In genomic region chr5:53472279-53472678, GRCh38 we compare ENCODE assay signal across 30 cellular contexts. TPM values are rescaled to one million over a fixed set of nuclear protein-coding genes. Genes with fewer than 3 reads are reported as not detected.
"Had no signal": no experiment of that assay in that cellular context is flagged by ENCODE, and none has a peak within 500 bp of the region (broad histone marks: within the 10 kb centered on the region; RNA-seq: fewer than 3 reads in every experiment).

No MANE protein-coding gene starts in this region.

- H3K9me3 Mint-ChIP-seq: activated B cell treated with CpG ODN at 0.5 μM for 24 hours; activated CD4-positive, alpha-beta T cell treated with anti-CD3 and anti-CD28 coated beads, Interleukin-2, amount 10 ng/mL, durations not matched to agents 24 days and 14 days; activated naive CD4-positive, alpha-beta T cell treated with anti-CD3 and anti-CD28 coated beads, Interleukin-2, amount 50 U/mL, for 24 hours; activated T-cell treated with anti-CD3 and anti-CD28 coated beads, Interleukin-2, amount 50 U/mL, for 24 hours; activated T-helper 1 cell treated with anti-CD3 and anti-CD28 coated beads, Interleukin-12 subunit alpha, Interleukin-12 subunit beta, Interleukin-2, Interleukin-4 antibody, amounts not matched to agents 30 ng/mL and 10 ng/mL and 1 ng/mL, durations not matched to agents 14 hours and 24 hours and 36 hours had no signal

- H3K4me1 Mint-ChIP-seq: activated B cell treated with CpG ODN at 0.5 μM for 24 hours; activated CD4-positive, alpha-beta T cell treated with anti-CD3 and anti-CD28 coated beads, Interleukin-2, amount 10 ng/mL, durations not matched to agents 24 days and 14 days; activated CD8-positive, alpha-beta memory T cell treated with anti-CD3 and anti-CD28 coated beads, Interleukin-2, amount 10 ng/mL, durations not matched to agents 7 days and 5 days; activated naive CD4-positive, alpha-beta T cell treated with anti-CD3 and anti-CD28 coated beads, Interleukin-2, amount 50 U/mL, for 24 hours; T-helper 17 cell had no signal

- H3K4me3 Mint-ChIP-seq: activated B cell treated with CpG ODN at 0.5 μM for 24 hours; activated CD4-positive, alpha-beta T cell treated with anti-CD3 and anti-CD28 coated beads, Interleukin-2, amount 10 ng/mL, durations not matched to agents 24 days and 14 days; activated CD8-positive, alpha-beta memory T cell treated with anti-CD3 and anti-CD28 coated beads, Interleukin-2, amount 10 ng/mL, durations not matched to agents 7 days and 5 days; activated naive CD4-positive, alpha-beta T cell treated with anti-CD3 and anti-CD28 coated beads, Interleukin-2, amount 50 U/mL, for 24 hours; activated T-cell treated with anti-CD3 and anti-CD28 coated beads, Interleukin-2, amount 50 U/mL, for 24 hours; activated T-helper 1 cell treated with anti-CD3 and anti-CD28 coated beads, Interleukin-12 subunit alpha, Interleukin-12 subunit beta, Interleukin-2, Interleukin-4 antibody, amounts not matched to agents 30 ng/mL and 10 ng/mL and 1 ng/mL, durations not matched to agents 14 hours and 24 hours and 36 hours; T-helper 17 cell had no signal

- ATAC-seq: activated CD8-positive, alpha-beta memory T cell treated with anti-CD3 and anti-CD28 coated beads, Interleukin-2, amount 10 ng/mL, durations not matched to agents 7 days and 5 days; body of pancreas; T-helper 17 cell had no signal

- DNase-seq: activated B cell treated with CpG ODN at 0.5 μM for 24 hours; activated CD4-positive, alpha-beta T cell treated with anti-CD3 and anti-CD28 coated beads for 1 hour; activated CD4-positive, alpha-beta T cell treated with anti-CD3 and anti-CD28 coated beads, Interleukin-2, amount 10 ng/mL, durations not matched to agents 24 days and 14 days; activated CD4-positive, alpha-beta T cell treated with anti-CD3 and anti-CD28 coated beads, Interleukin-2, amount 50 U/mL, for 48 hours; activated CD8-positive, alpha-beta memory T cell treated with anti-CD3 and anti-CD28 coated beads, Interleukin-2, amount 10 ng/mL, durations not matched to agents 7 days and 5 days; activated effector memory CD4-positive, alpha-beta T cell treated with Interleukin-2 at 50 U/mL for 16 hours; activated naive CD4-positive, alpha-beta T cell; activated T-cell treated with anti-CD3 and anti-CD28 coated beads, Interleukin-2, amount 50 U/mL, for 24 hours; aorta; body of pancreas; MG63; MV-4-11; NCI-H1105; NCI-H1436; NCI-H1694 treated with DMSO at 0.1 percent for 48 hours; NCI-H2029 treated with DMSO at 0.1 percent for 48 hours; NCI-H345; NCI-H510A; NCI-H526 treated with DMSO at 0.1 percent for 48 hours; NK-92 treated with Interleukin-12 subunit alpha and Interleukin-12 subunit beta, amount 100 ng/mL, for 24 hours; OCI-M1; Peyer's patch; SHP77 treated with DMSO at 0.1 percent for 48 hours; T-helper 17 cell; T-helper 9 cell had no signal

- H3K9me3 ChIP-seq: body of pancreas, MG63, Peyer's patch had no signal

- FAIRE-seq: colon had no signal

- H3K4me3 ChIP-seq: body of pancreas, cardiac muscle cell, MG63, Peyer's patch had no signal

- H3K36me3 Mint-ChIP-seq: activated CD8-positive, alpha-beta memory T cell treated with anti-CD3 and anti-CD28 coated beads, Interleukin-2, amount 10 ng/mL, durations not matched to agents 7 days and 5 days had no signal

- H3K27ac Mint-ChIP-seq: activated B cell treated with CpG ODN at 0.5 μM for 24 hours; activated CD4-positive, alpha-beta T cell treated with anti-CD3 and anti-CD28 coated beads, Interleukin-2, amount 10 ng/mL, durations not matched to agents 24 days and 14 days; activated CD8-positive, alpha-beta memory T cell treated with anti-CD3 and anti-CD28 coated beads, Interleukin-2, amount 10 ng/mL, durations not matched to agents 7 days and 5 days; activated naive CD4-positive, alpha-beta T cell treated with anti-CD3 and anti-CD28 coated beads, Interleukin-2, amount 50 U/mL, for 24 hours; activated T-cell treated with anti-CD3 and anti-CD28 coated beads, Interleukin-2, amount 50 U/mL, for 24 hours; activated T-helper 1 cell treated with anti-CD3 and anti-CD28 coated beads, Interleukin-12 subunit alpha, Interleukin-12 subunit beta, Interleukin-2, Interleukin-4 antibody, amounts not matched to agents 30 ng/mL and 10 ng/mL and 1 ng/mL, durations not matched to agents 14 hours and 24 hours and 36 hours; T-helper 17 cell had no signal

- H3K36me3 ChIP-seq: cardiac muscle cell, MG63, Peyer's patch had no signal

- H3K27ac ChIP-seq: body of pancreas, cardiac muscle cell, Peyer's patch, RWPE1 had no signal

- H3K27me3 ChIP-seq: body of pancreas, cardiac muscle cell, MG63, Peyer's patch had no signal

- H3K4me1 ChIP-seq: body of pancreas, Peyer's patch had no signal

RNA-seq across cellular contexts. Expression of gene FST, which starts 8.2 kb away (rescaled TPM):
- total RNA-seq: activated B cell treated with CpG ODN at 0.5 μM for 24 hours had no signal
